8 cellular contexts compared by ENCODE assay signal in genomic region chr4:81405900-81406401, GRCh38.
DNase-seq lines count a peak whose midpoint lies in the region; ATAC-seq and TF ChIP-seq lines count a peak whose summit lies in the region.

No MANE protein-coding gene starts in this region.

- H3K9me3 Mint-ChIP-seq in activated CD8-positive, alpha-beta T cell treated with anti-CD3 and anti-CD28 coated beads, Interleukin-2, amount 10 ng/mL, durations not matched to agents 7 days and 5 days (ENCODE audit: insufficient read depth): no peaks in the 10 kb centered on the region

- H3K27me3 Mint-ChIP-seq in activated CD8-positive, alpha-beta T cell treated with anti-CD3 and anti-CD28 coated beads, Interleukin-2, amount 10 ng/mL, durations not matched to agents 7 days and 5 days (ENCODE audit: low read depth): no peaks in the 10 kb centered on the region

- no peaks in the 10 kb centered on the region for H3K36me3 ChIP-seq in gastroesophageal sphincter

- no peak for TF ChIP-seq POLR2A in gastroesophageal sphincter (IDR thresholded peaks at IDR 0.05)

- CTCF ChIA-PET in activated CD8-positive, alpha-beta T cell treated with anti-CD3 and anti-CD28 coated beads, Interleukin-2, amount 10 ng/mL, durations not matched to agents 7 days and 5 days (lab: Charles Lee): interaction anchor here (0.7 to 3.5 kb wide), 8 partner anchors 21 to 863 kb away, joined by 3 to 28 read pairs (median 4); no protein-coding TSS in a partner anchor

- H3K27me3 ChIP-seq in gastroesophageal sphincter: no peaks in the 10 kb centered on the region

- no peaks in the 10 kb centered on the region for H3K9me3 ChIP-seq in gastroesophageal sphincter

- ATAC-seq in GM21447 (IDR thresholded peaks at IDR 0.05; ENCODE audit: unreplicated experiment) (peak; percentile 85), gastroesophageal sphincter (peak; percentile 75)
- ATAC-seq in activated CD8-positive, alpha-beta T cell treated with anti-CD3 and anti-CD28 coated beads, Interleukin-2, amount 10 ng/mL, durations not matched to agents 7 days and 5 days: peak; percentile 75

- H3K4me3 ChIP-seq in gastroesophageal sphincter: peak overlapping the region in 1 of 2 donors; percentile 13

- TF ChIP-seq CTCF in gastroesophageal sphincter (IDR thresholded peaks at IDR 0.05): peak; percentile 65 to 75 (median 73)

- DNase-seq in activated CD4-positive, alpha-beta T cell treated with anti-CD3 and anti-CD28 coated beads for 4 hours: peak; percentile 36 to 52
- no peak for DNase-seq in activated CD4-positive, alpha-beta T cell treated with anti-CD3 and anti-CD28 coated beads for 1 hour
- DNase-seq in HK-2 (ENCODE audit: unreplicated experiment) (peak; percentile 11), NCI-H524 (lab: John Stamatoyannopoulos, UW) (peak; percentile 49 to 69), putamen (ENCODE audit: low spot score) (peak; percentile 85)
- peak; percentile 69 for DNase-seq in activated CD8-positive, alpha-beta T cell treated with anti-CD3 and anti-CD28 coated beads, Interleukin-2, amount 10 ng/mL, durations not matched to agents 7 days and 5 days

- TF ChIP-seq EP300 in gastroesophageal sphincter (IDR thresholded peaks at IDR 0.05): no peak

- no peaks in the 10 kb centered on the region for H3K36me3 Mint-ChIP-seq in activated CD8-positive, alpha-beta T cell treated with anti-CD3 and anti-CD28 coated beads, Interleukin-2, amount 10 ng/mL, durations not matched to agents 7 days and 5 days (ENCODE audit: low read depth)

- POLR2A ChIA-PET in activated CD8-positive, alpha-beta T cell treated with anti-CD3 and anti-CD28 coated beads, Interleukin-2, amount 10 ng/mL, durations not matched to agents 7 days and 5 days (lab: Charles Lee): no interaction called here

- H3K4me1 Mint-ChIP-seq in activated CD8-positive, alpha-beta T cell treated with anti-CD3 and anti-CD28 coated beads, Interleukin-2, amount 10 ng/mL, durations not matched to agents 7 days and 5 days (ENCODE audit: low read depth): peaks cover 5% of the 10 kb centered on the region

- no peak overlapping the region for H3K27ac ChIP-seq in gastroesophageal sphincter

- H3K4me3 Mint-ChIP-seq in activated CD8-positive, alpha-beta T cell treated with anti-CD3 and anti-CD28 coated beads, Interleukin-2, amount 10 ng/mL, durations not matched to agents 7 days and 5 days: no peak overlapping the region

- 0 to 2% methylated on average over 4 of the region's 4 CpGs for WGBS in gastroesophageal sphincter (ENCODE audit: low coverage in 1 of 2), 2 donors

- no peak overlapping the region for H3K27ac Mint-ChIP-seq in activated CD8-positive, alpha-beta T cell treated with anti-CD3 and anti-CD28 coated beads, Interleukin-2, amount 10 ng/mL, durations not matched to agents 7 days and 5 days

- H3K4me1 ChIP-seq in gastroesophageal sphincter: peaks cover 0 to 11% (median 0%) of the 10 kb centered on the region in 3 donors
